In genomic region chr21:28738305-28738704, GRCh38 we compare ENCODE assay signal across 30 cellular contexts.
DNase-seq lines count a peak whose midpoint lies in the region; ATAC-seq and TF ChIP-seq lines count a peak whose summit lies in the region.
"Had no signal": no experiment of that assay in that cellular context is flagged by ENCODE, and none has a peak within 500 bp of the region (broad histone marks: within the 10 kb centered on the region; RNA-seq: fewer than 3 reads in every experiment).

No MANE protein-coding gene starts in this region.

- H3K36me3 Mint-ChIP-seq in natural killer cell treated with Interleukin-12 subunit alpha and Interleukin-12 subunit beta and Interleukin-15 and Interleukin-18, amount 100 ng/mL, for 72 hours = no peaks in the 10 kb centered on the region
- peaks cover 5% of the 10 kb centered on the region for H3K36me3 Mint-ChIP-seq in natural killer cell
- H3K36me3 Mint-ChIP-seq in nephron (ENCODE audit: low read depth) = no peaks in the 10 kb centered on the region
- H3K36me3 Mint-ChIP-seq: CD8-positive, alpha-beta T cell; IgD-negative memory B cell had no signal

- no peaks in the 10 kb centered on the region for H3K27me3 ChIP-seq in gastroesophageal sphincter
- no peaks in the 10 kb centered on the region for H3K27me3 ChIP-seq in tibial nerve
- H3K27me3 ChIP-seq: esophagus squamous epithelium, gastrocnemius medialis, Peyer's patch, SJSA1 had no signal

- intact Hi-C loops in natural killer cell (cut with micrococcal nuclease) = no loop called here

- DNase-seq in natural killer cell treated with Interleukin-12 subunit alpha and Interleukin-12 subunit beta and Interleukin-15 and Interleukin-18, amount 100 ng/mL, for 72 hours (ENCODE audit: low spot score) = no peak
- DNase-seq in natural killer cell (no peak), AG20443 (ENCODE audit: low spot score) (no peak), G401 (ENCODE audit: low spot score) (no peak), tibial nerve (ENCODE audit: low spot score in 2 of 2) (no peak)
- DNase-seq in activated naive CD4-positive, alpha-beta T cell treated with anti-CD3 and anti-CD28 coated beads, Interleukin-2, amount 50 U/mL, for 16 hours = no peak
- DNase-seq: activated CD4-positive, alpha-beta memory T cell treated with anti-CD3 and anti-CD28 coated beads, Interleukin-2, amount 10 ng/mL, durations not matched to agents 7 days and 5 days; AML-193; aorta; caudate nucleus; CD8-positive, alpha-beta T cell; endodermal cell; esophagus squamous epithelium; gastrocnemius medialis; midbrain; naive thymus-derived CD4-positive, alpha-beta T cell; NCI-H1105; NCI-H1930; NCI-H524 treated with DMSO at 0.1 percent for 48 hours; Peyer's patch; stimulated activated CD4-positive, alpha-beta T cell treated with anti-CD3 and anti-CD28 coated beads, Interleukin-4, amount 100 ng/mL, for 24 hours; stimulated activated naive B cell treated with anti-CD40 and anti-IgM and Interleukin-4, amounts not matched to agents 10 μg/mL and 1 μg/mL and 100 μg/mL, for 72 hours; T-cell had no signal

- H3K9me3 ChIP-seq in gastroesophageal sphincter = peaks cover 0 to 4% (median 0%) of the 10 kb centered on the region in 3 donors
- peaks cover 0 to 5% (median 0%) of the 10 kb centered on the region in 4 donors for H3K9me3 ChIP-seq in tibial nerve
- H3K9me3 ChIP-seq: esophagus squamous epithelium, gastrocnemius medialis, Peyer's patch, SJSA1 had no signal

- no peaks in the 10 kb centered on the region for H3K9me3 Mint-ChIP-seq in natural killer cell treated with Interleukin-12 subunit alpha and Interleukin-12 subunit beta and Interleukin-15 and Interleukin-18, amount 100 ng/mL, for 72 hours
- H3K9me3 Mint-ChIP-seq in natural killer cell (no peaks in the 10 kb centered on the region), nephron (peaks cover 3% of the 10 kb centered on the region)
- H3K9me3 Mint-ChIP-seq: activated CD4-positive, alpha-beta memory T cell treated with anti-CD3 and anti-CD28 coated beads, Interleukin-2, amount 10 ng/mL, durations not matched to agents 7 days and 5 days; CD8-positive, alpha-beta T cell; dendritic cell treated with granulocyte-macrophage colony-stimulating factor and Interleukin-4, amounts not matched to agents 40 ng/mL and 50 ng/mL, for 4 days; endodermal cell; IgD-negative memory B cell; naive thymus-derived CD4-positive, alpha-beta T cell; stimulated activated naive B cell treated with anti-CD40 and anti-IgM and Interleukin-4, amounts not matched to agents 10 μg/mL and 1 μg/mL and 100 μg/mL, for 72 hours; T-cell had no signal

- no peak for ATAC-seq in natural killer cell treated with Interleukin-12 subunit alpha and Interleukin-12 subunit beta and Interleukin-15 and Interleukin-18, amount 100 ng/mL, for 72 hours
- no peak for ATAC-seq in natural killer cell
- no peak for ATAC-seq in gastroesophageal sphincter
- ATAC-seq: CD8-positive, alpha-beta T cell; gastrocnemius medialis; naive thymus-derived CD4-positive, alpha-beta T cell; T-cell had no signal

- H3K27ac Mint-ChIP-seq in natural killer cell treated with Interleukin-12 subunit alpha and Interleukin-12 subunit beta and Interleukin-15 and Interleukin-18, amount 100 ng/mL, for 72 hours = peak overlapping the region in 1 of 2 donors; percentile 56
- peak overlapping the region in 1 of 2 donors; percentile 87 for H3K27ac Mint-ChIP-seq in natural killer cell
- H3K27ac Mint-ChIP-seq in nephron = peak overlapping the region; percentile 58 to 87 (median 65)
- H3K27ac Mint-ChIP-seq: activated CD4-positive, alpha-beta memory T cell treated with anti-CD3 and anti-CD28 coated beads, Interleukin-2, amount 10 ng/mL, durations not matched to agents 7 days and 5 days; activated naive CD8-positive, alpha-beta T cell; CD8-positive, alpha-beta T cell; dendritic cell treated with granulocyte-macrophage colony-stimulating factor and Interleukin-4, amounts not matched to agents 40 ng/mL and 50 ng/mL, for 4 days; endodermal cell; IgD-negative memory B cell had no signal

- H3K4me1 Mint-ChIP-seq in natural killer cell treated with Interleukin-12 subunit alpha and Interleukin-12 subunit beta and Interleukin-15 and Interleukin-18, amount 100 ng/mL, for 72 hours (ENCODE audit: low read depth in 2 of 2) = peaks cover 12 to 27% of the 10 kb centered on the region in 2 donors
- peaks cover 42 to 46% of the 10 kb centered on the region in 2 donors for H3K4me1 Mint-ChIP-seq in natural killer cell
- H3K4me1 Mint-ChIP-seq in nephron = peaks cover 42% of the 10 kb centered on the region

- in situ Hi-C loops in G401 (cut with HindIII; ENCODE audit: low sequenced_read_pairs) = no loop called here

- TF ChIP-seq POLR2A in gastroesophageal sphincter (IDR thresholded peaks at IDR 0.05) (no peak), tibial nerve (IDR thresholded peaks at IDR 0.05) (no peak)

- no peak for TF ChIP-seq EP300 in gastroesophageal sphincter (IDR thresholded peaks at IDR 0.05)
- TF ChIP-seq EP300 in tibial nerve (IDR thresholded peaks at IDR 0.05) = no peak

- no peaks in the 10 kb centered on the region for H3K27me3 Mint-ChIP-seq in natural killer cell treated with Interleukin-12 subunit alpha and Interleukin-12 subunit beta and Interleukin-15 and Interleukin-18, amount 100 ng/mL, for 72 hours
- H3K27me3 Mint-ChIP-seq in natural killer cell (ENCODE audit: low read depth in 2 of 2) (no peaks in the 10 kb centered on the region), nephron (ENCODE audit: low read depth) (no peaks in the 10 kb centered on the region)
- H3K27me3 Mint-ChIP-seq: activated CD4-positive, alpha-beta memory T cell treated with anti-CD3 and anti-CD28 coated beads, Interleukin-2, amount 10 ng/mL, durations not matched to agents 7 days and 5 days; activated naive CD8-positive, alpha-beta T cell; dendritic cell treated with granulocyte-macrophage colony-stimulating factor and Interleukin-4, amounts not matched to agents 40 ng/mL and 50 ng/mL, for 4 days; IgD-negative memory B cell; T-cell had no signal

- TF ChIP-seq CTCF in natural killer cell (IDR thresholded peaks at IDR 0.05) (no peak), gastroesophageal sphincter (IDR thresholded peaks at IDR 0.05) (no peak), nephron (IDR thresholded peaks at IDR 0.05; ENCODE audit: unreplicated experiment in 3 of 3) (no peak), tibial nerve (IDR thresholded peaks at IDR 0.05) (no peak)

- no peak overlapping the region for H3K4me3 ChIP-seq in gastroesophageal sphincter
- H3K4me3 ChIP-seq in tibial nerve = no peak overlapping the region
- H3K4me3 ChIP-seq: esophagus squamous epithelium, gastrocnemius medialis, Peyer's patch, SJSA1 had no signal

- no peaks in the 10 kb centered on the region for H3K36me3 ChIP-seq in gastroesophageal sphincter
- H3K36me3 ChIP-seq in tibial nerve = peaks cover 0 to under 1% (median 0%) of the 10 kb centered on the region in 3 donors
- H3K36me3 ChIP-seq: esophagus squamous epithelium, gastrocnemius medialis, Peyer's patch, SJSA1 had no signal

- peak overlapping the region; percentile 74 for H3K4me3 Mint-ChIP-seq in natural killer cell treated with Interleukin-12 subunit alpha and Interleukin-12 subunit beta and Interleukin-15 and Interleukin-18, amount 100 ng/mL, for 72 hours
- H3K4me3 Mint-ChIP-seq in natural killer cell = no peak overlapping the region
- H3K4me3 Mint-ChIP-seq in nephron = no peak overlapping the region
- H3K4me3 Mint-ChIP-seq: activated CD4-positive, alpha-beta memory T cell treated with anti-CD3 and anti-CD28 coated beads, Interleukin-2, amount 10 ng/mL, durations not matched to agents 7 days and 5 days; activated naive CD8-positive, alpha-beta T cell; dendritic cell treated with granulocyte-macrophage colony-stimulating factor and Interleukin-4, amounts not matched to agents 40 ng/mL and 50 ng/mL, for 4 days; endodermal cell; IgD-negative memory B cell; stimulated activated naive B cell treated with anti-CD40 and anti-IgM and Interleukin-4, amounts not matched to agents 10 μg/mL and 1 μg/mL and 100 μg/mL, for 72 hours had no signal

- H3K4me1 ChIP-seq in gastroesophageal sphincter = peaks cover 8 to 53% (median 11%) of the 10 kb centered on the region in 3 donors
- H3K4me1 ChIP-seq in tibial nerve = peaks cover 0 to 30% (median 5%) of the 10 kb centered on the region in 4 donors
- H3K4me1 ChIP-seq: gastrocnemius medialis, parathyroid adenoma, Peyer's patch, SJSA1 had no signal

- H3K27ac ChIP-seq in gastroesophageal sphincter (peak overlapping the region in 3 of 4 donors; percentile 1 to 35 (median 29)), tibial nerve (peak overlapping the region in 1 of 4 donors; percentile 36)
- H3K27ac ChIP-seq: esophagus squamous epithelium, gastrocnemius medialis, parathyroid adenoma, Peyer's patch, SJSA1 had no signal

- 62% methylated on average over 3 to 6 of the region's 6 CpGs for WGBS in gastroesophageal sphincter (ENCODE audit: low coverage in 1 of 2), 2 donors
- WGBS in tibial nerve, 2 donors = 47 to 62% methylated on average over 6 of the region's 6 CpGs
